In the genomic region with DNA sequence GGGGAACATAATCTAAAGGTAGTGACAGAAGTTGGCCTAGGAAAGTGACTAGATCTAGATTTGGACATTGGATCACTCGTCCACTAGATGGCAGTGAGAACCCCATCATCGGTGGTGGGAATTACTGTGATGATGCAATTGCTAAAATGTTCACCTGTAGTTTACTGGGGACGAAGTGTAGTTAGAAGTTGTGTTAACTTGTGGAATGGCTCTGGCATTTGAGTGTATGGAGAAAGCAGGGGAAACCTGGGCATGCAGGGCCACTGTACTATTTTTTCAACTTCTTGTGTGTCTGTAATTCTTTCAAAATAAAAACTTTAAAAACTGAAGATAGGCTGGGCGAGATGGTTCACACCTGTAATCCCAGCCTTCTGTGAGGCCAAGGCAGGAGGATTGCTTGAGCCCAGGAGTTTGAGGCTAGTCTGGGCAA, we compare ENCODE assay signal across 1 cellular context.
TF ChIP-seq lines count a peak whose summit lies in the region.

No MANE protein-coding gene starts in this region.

TF ChIP-seq in WTC11, 78 proteins besides CTCF, POLR2A, EP300 and RAD21 (continued from another document):
- TF ChIP-seq ZNF532 (CRISPR knock-in tag; IDR thresholded peaks at IDR 0.05; ENCODE audit: borderline replicate concordance) (no peak), ATF1 (CRISPR knock-in tag; IDR thresholded peaks at IDR 0.05) (no peak), TCF7 (CRISPR knock-in tag; IDR thresholded peaks at IDR 0.05; ENCODE audit: low read depth) (no peak), TEAD1 (CRISPR knock-in tag; IDR thresholded peaks at IDR 0.05) (peak; percentile 57; the same call in 1 of the 2 replicates)
- TF ChIP-seq, protein P1, sequence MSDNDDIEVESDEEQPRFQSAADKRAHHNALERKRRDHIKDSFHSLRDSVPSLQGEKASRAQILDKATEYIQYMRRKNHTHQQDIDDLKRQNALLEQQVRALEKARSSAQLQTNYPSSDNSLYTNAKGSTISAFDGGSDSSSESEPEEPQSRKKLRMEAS (CRISPR knock-in tag; IDR thresholded peaks at IDR 0.05): peak; percentile 56
